ENCODE assay signal across 1 cellular context in genomic region chr18:6963452-6964097, GRCh38.
TF ChIP-seq lines count a peak whose summit lies in the region.

No MANE protein-coding gene starts in this region.

TF ChIP-seq in HepG2, 621 proteins besides CTCF, POLR2A, EP300 and RAD21 (continued from another document):
- TF ChIP-seq ZUFSP (CRISPR knock-in tag; IDR thresholded peaks at IDR 0.05; ENCODE audit: borderline replicate concordance) (no peak), PAXIP1 (CRISPR knock-in tag; conservative IDR thresholded peaks at IDR 0.05) (0 out of 2 replicates have a peak, but pooled peaks have one; percentile 17), SOX13 (IDR thresholded peaks at IDR 0.05) (no peak), SOX13 (CRISPR knock-in tag; conservative IDR thresholded peaks at IDR 0.05 in 1 of 2, IDR thresholded peaks at IDR 0.05 in 1 of 2) (peak in 1 of 2 experiments; percentile 88; a peak in 2 of 4 replicates), NFKBIZ (CRISPR knock-in tag; IDR thresholded peaks at IDR 0.05) (no peak), SOX6 (IDR thresholded peaks at IDR 0.05) (no peak), SOX6 (CRISPR knock-in tag; IDR thresholded peaks at IDR 0.05) (peak; percentile 70; the same call in 1 of the 2 replicates), NFIC (IDR thresholded peaks at IDR 0.05; ENCODE audit: low read length) (peak; percentile 35; the same call in 1 of the 2 replicates), AGO2 (optimal IDR thresholded peaks at IDR 0.05; ENCODE audit: low read depth, low read length) (no peak), TBX2 (CRISPR knock-in tag; IDR thresholded peaks at IDR 0.05; ENCODE audit: borderline replicate concordance) (0 out of 2 replicates have a peak, but pooled peaks have one; percentile 22), ZNF317 (CRISPR knock-in tag; IDR thresholded peaks at IDR 0.05) (0 out of 2 replicates have a peak, but pooled peaks have one; percentile 50), NR0B2 (CRISPR knock-in tag; IDR thresholded peaks at IDR 0.05) (no peak), PHF8 (CRISPR knock-in tag; IDR thresholded peaks at IDR 0.05) (0 out of 2 replicates have a peak, but pooled peaks have one; percentile 9), KLF12 (CRISPR knock-in tag; IDR thresholded peaks at IDR 0.05; ENCODE audit: borderline replicate concordance) (no peak)
